ENCODE assay signal across 1 cellular context in genomic region chr15:29196306-29196705, GRCh38.
TF ChIP-seq lines count a peak whose summit lies in the region.

No MANE protein-coding gene starts in this region.

TF ChIP-seq in GM23338, 12 proteins besides CTCF, POLR2A, EP300 and RAD21 (continued from another document):
- TF ChIP-seq, protein P1, sequence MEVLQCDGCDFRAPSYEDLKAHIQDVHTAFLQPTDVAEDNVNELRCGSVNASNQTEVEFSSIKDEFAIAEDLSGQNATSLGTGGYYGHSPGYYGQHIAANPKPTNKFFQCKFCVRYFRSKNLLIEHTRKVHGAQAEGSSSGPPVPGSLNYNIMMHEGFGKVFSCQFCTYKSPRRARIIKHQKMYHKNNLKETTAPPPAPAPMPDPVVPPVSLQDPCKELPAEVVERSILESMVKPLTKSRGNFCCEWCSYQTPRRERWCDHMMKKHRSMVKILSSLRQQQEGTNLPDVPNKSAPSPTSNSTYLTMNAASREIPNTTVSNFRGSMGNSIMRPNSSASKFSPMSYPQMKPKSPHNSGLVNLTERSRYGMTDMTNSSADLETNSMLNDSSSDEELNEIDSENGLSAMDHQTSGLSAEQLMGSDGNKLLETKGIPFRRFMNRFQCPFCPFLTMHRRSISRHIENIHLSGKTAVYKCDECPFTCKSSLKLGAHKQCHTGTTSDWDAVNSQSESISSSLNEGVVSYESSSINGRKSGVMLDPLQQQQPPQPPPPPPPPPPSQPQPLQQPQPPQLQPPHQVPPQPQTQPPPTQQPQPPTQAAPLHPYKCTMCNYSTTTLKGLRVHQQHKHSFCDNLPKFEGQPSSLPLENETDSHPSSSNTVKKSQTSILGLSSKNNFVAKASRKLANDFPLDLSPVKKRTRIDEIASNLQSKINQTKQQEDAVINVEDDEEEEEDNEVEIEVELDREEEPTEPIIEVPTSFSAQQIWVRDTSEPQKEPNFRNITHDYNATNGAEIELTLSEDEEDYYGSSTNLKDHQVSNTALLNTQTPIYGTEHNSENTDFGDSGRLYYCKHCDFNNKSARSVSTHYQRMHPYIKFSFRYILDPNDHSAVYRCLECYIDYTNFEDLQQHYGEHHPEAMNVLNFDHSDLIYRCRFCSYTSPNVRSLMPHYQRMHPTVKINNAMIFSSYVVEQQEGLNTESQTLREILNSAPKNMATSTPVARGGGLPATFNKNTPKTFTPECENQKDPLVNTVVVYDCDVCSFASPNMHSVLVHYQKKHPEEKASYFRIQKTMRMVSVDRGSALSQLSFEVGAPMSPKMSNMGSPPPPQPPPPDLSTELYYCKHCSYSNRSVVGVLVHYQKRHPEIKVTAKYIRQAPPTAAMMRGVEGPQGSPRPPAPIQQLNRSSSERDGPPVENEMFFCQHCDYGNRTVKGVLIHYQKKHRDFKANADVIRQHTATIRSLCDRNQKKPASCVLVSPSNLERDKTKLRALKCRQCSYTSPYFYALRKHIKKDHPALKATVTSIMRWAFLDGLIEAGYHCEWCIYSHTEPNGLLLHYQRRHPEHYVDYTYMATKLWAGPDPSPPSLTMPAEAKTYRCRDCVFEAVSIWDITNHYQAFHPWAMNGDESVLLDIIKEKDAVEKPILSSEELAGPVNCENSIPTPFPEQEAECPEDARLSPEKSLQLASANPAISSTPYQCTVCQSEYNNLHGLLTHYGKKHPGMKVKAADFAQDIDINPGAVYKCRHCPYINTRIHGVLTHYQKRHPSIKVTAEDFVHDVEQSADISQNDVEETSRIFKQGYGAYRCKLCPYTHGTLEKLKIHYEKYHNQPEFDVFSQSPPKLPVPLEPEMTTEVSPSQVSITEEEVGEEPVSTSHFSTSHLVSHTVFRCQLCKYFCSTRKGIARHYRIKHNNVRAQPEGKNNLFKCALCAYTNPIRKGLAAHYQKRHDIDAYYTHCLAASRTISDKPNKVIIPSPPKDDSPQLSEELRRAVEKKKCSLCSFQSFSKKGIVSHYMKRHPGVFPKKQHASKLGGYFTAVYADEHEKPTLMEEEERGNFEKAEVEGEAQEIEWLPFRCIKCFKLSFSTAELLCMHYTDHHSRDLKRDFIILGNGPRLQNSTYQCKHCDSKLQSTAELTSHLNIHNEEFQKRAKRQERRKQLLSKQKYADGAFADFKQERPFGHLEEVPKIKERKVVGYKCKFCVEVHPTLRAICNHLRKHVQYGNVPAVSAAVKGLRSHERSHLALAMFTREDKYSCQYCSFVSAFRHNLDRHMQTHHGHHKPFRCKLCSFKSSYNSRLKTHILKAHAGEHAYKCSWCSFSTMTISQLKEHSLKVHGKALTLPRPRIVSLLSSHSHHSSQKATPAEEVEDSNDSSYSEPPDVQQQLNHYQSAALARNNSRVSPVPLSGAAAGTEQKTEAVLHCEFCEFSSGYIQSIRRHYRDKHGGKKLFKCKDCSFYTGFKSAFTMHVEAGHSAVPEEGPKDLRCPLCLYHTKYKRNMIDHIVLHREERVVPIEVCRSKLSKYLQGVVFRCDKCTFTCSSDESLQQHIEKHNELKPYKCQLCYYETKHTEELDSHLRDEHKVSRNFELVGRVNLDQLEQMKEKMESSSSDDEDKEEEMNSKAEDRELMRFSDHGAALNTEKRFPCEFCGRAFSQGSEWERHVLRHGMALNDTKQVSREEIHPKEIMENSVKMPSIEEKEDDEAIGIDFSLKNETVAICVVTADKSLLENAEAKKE (CRISPR knock-in tag; IDR thresholded peaks at IDR 0.05) = no peak
- no peak for TF ChIP-seq ZNF114 (CRISPR knock-in tag; IDR thresholded peaks at IDR 0.05)
